2 cellular contexts compared by ENCODE assay signal in genomic region chr19:49128545-49129237, GRCh38.
TF ChIP-seq lines count a peak whose summit lies in the region.

No MANE protein-coding gene starts in this region.

TF ChIP-seq in neural cell, 6 proteins besides CTCF, POLR2A, EP300 and RAD21 (continued from another document):
- TF ChIP-seq EZH2 (IDR thresholded peaks at IDR 0.05; ENCODE audit: borderline replicate concordance, insufficient read depth, low read length, poor library complexity, severe bottlenecking) = no peak
- no peak for TF ChIP-seq POLR2AphosphoS5 (IDR thresholded peaks at IDR 0.05)
- TF ChIP-seq TAF1 (IDR thresholded peaks at IDR 0.05; ENCODE audit: low read depth) = no peak
- TF ChIP-seq, protein P1, sequence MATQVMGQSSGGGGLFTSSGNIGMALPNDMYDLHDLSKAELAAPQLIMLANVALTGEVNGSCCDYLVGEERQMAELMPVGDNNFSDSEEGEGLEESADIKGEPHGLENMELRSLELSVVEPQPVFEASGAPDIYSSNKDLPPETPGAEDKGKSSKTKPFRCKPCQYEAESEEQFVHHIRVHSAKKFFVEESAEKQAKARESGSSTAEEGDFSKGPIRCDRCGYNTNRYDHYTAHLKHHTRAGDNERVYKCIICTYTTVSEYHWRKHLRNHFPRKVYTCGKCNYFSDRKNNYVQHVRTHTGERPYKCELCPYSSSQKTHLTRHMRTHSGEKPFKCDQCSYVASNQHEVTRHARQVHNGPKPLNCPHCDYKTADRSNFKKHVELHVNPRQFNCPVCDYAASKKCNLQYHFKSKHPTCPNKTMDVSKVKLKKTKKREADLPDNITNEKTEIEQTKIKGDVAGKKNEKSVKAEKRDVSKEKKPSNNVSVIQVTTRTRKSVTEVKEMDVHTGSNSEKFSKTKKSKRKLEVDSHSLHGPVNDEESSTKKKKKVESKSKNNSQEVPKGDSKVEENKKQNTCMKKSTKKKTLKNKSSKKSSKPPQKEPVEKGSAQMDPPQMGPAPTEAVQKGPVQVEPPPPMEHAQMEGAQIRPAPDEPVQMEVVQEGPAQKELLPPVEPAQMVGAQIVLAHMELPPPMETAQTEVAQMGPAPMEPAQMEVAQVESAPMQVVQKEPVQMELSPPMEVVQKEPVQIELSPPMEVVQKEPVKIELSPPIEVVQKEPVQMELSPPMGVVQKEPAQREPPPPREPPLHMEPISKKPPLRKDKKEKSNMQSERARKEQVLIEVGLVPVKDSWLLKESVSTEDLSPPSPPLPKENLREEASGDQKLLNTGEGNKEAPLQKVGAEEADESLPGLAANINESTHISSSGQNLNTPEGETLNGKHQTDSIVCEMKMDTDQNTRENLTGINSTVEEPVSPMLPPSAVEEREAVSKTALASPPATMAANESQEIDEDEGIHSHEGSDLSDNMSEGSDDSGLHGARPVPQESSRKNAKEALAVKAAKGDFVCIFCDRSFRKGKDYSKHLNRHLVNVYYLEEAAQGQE (IDR thresholded peaks at IDR 0.05; ENCODE audit: borderline replicate concordance) = no peak
TF ChIP-seq in neural cell: peak in this region for 0.

TF ChIP-seq in GM12891, 5 proteins besides CTCF, POLR2A, EP300 and RAD21 (continued from another document):
- TF ChIP-seq POLR2AphosphoS5 (IDR thresholded peaks at IDR 0.05; ENCODE audit: low read depth, low read length) (no peak), SPI1 (IDR thresholded peaks at IDR 0.05; ENCODE audit: low read depth, low read length) (no peak)
TF ChIP-seq in GM12891: peak in this region for 0.
